Comparison of ENCODE assay signal across 12 cellular contexts in genomic region chr1:38775175-38775845, GRCh38.
A peak's percentile ranks its signal among the peaks of the same experiment; 100 is the strongest.
DNase-seq lines count a peak whose midpoint lies in the region; TF ChIP-seq lines count a peak whose summit lies in the region.
"Had no signal": no experiment of that assay in that cellular context is flagged by ENCODE, and none has a peak within 500 bp of the region (broad histone marks: within the 10 kb centered on the region; RNA-seq: fewer than 3 reads in every experiment).

No MANE protein-coding gene starts in this region.

- peaks cover 7 to 84% (median 62%) of the 10 kb centered on the region in 10 experiments; a peak in 19 of 20 replicates for H3K4me1 ChIP-seq in BLaER1 treated with 17β-estradiol and CSF1 and Interleukin-3, amounts not matched to agents 10 nM and 100 nM
- H3K4me1 ChIP-seq in esophagus muscularis mucosa, result no peaks in the 10 kb centered on the region
- H3K4me1 ChIP-seq: Caco-2 had no signal

- TF ChIP-seq CTCF in esophagus muscularis mucosa (IDR thresholded peaks at IDR 0.05), result no peak

- H3K27ac ChIP-seq in BLaER1 treated with 17β-estradiol and CSF1 and Interleukin-3, amounts not matched to agents 10 nM and 100 nM, result no peak overlapping the region
- H3K27ac ChIP-seq in esophagus muscularis mucosa (replicated peaks in 1 of 4), result no peak overlapping the region

- no peak for TF ChIP-seq EP300 in esophagus muscularis mucosa (IDR thresholded peaks at IDR 0.05)

- peak overlapping the region in 6 of 11 experiments; percentile 3 to 66 (median 32); a peak in 7 of 22 replicates for H3K4me2 ChIP-seq in BLaER1 treated with 17β-estradiol and CSF1 and Interleukin-3, amounts not matched to agents 10 nM and 100 nM

- H3K27me3 ChIP-seq in BLaER1 treated with 17β-estradiol and CSF1 and Interleukin-3, amounts not matched to agents 10 nM and 100 nM, result no peaks in the 10 kb centered on the region
- H3K27me3 ChIP-seq in esophagus muscularis mucosa, result peaks cover 0 to 56% (median 0%) of the 10 kb centered on the region in 4 donors

- H4K20me1 ChIP-seq in BLaER1 treated with 17β-estradiol and CSF1 and Interleukin-3, amounts not matched to agents 10 nM and 100 nM, result no peaks in the 10 kb centered on the region

- no peaks in the 10 kb centered on the region for H3K36me3 ChIP-seq in BLaER1 treated with 17β-estradiol and CSF1 and Interleukin-3, amounts not matched to agents 10 nM and 100 nM
- no peaks in the 10 kb centered on the region for H3K36me3 ChIP-seq in esophagus muscularis mucosa

- no peak overlapping the region for H3K4me3 ChIP-seq in BLaER1 treated with 17β-estradiol and CSF1 and Interleukin-3, amounts not matched to agents 10 nM and 100 nM
- H3K4me3 ChIP-seq in esophagus muscularis mucosa, result no peak overlapping the region

- WGBS in esophagus muscularis mucosa, result 78% methylated on average over 9 of the region's 9 CpGs

- H3K9me3 ChIP-seq in BLaER1 treated with 17β-estradiol and CSF1 and Interleukin-3, amounts not matched to agents 10 nM and 100 nM (replicated peaks in 1 of 11), result no peaks in the 10 kb centered on the region
- H3K9me3 ChIP-seq in esophagus muscularis mucosa, result no peaks in the 10 kb centered on the region
- H3K9me3 ChIP-seq: Caco-2 had no signal

- DNase-seq in NCI-H1694 (lab: John Stamatoyannopoulos, UW) (peak; percentile 11), NCI-H82 treated with DMSO at 0.1 percent for 48 hours (lab: John Stamatoyannopoulos, UW; ENCODE audit: unreplicated experiment) (peak; percentile 91), NCI-H1417 treated with DMSO at 0.1 percent for 48 hours (lab: John Stamatoyannopoulos, UW) (no peak), NCI-H345 treated with DMSO at 0.1 percent for 48 hours (lab: John Stamatoyannopoulos, UW; ENCODE audit: unreplicated experiment) (no peak), esophagus muscularis mucosa (ENCODE audit: extremely low spot score) (no peak), SHP77 (lab: John Stamatoyannopoulos, UW) (no peak)
- DNase-seq: Caco-2; CD8-positive, alpha-beta T cell; DMS 273 treated with DMSO at 0.1 percent for 48 hours; IMR-90; KBM-7 had no signal

- TF ChIP-seq POLR2A in esophagus muscularis mucosa (IDR thresholded peaks at IDR 0.05; ENCODE audit: low read depth), result no peak

- intact Hi-C loops in esophagus muscularis mucosa (cut with DNase I), result no loop called here

- H3K9ac ChIP-seq in BLaER1 treated with 17β-estradiol and CSF1 and Interleukin-3, amounts not matched to agents 10 nM and 100 nM, result no peak overlapping the region

Comparison
In these comparisons a context has a peak if more than half of its experiments do, and no peak if none do; other contexts are left out.
1. DNase-seq: peak in NCI-H1694 (single experiment) and NCI-H82 treated with DMSO at 0.1 percent for 48 hours (single experiment); none in NCI-H1417 treated with DMSO at 0.1 percent for 48 hours (single experiment), NCI-H345 treated with DMSO at 0.1 percent for 48 hours (single experiment), esophagus muscularis mucosa (single experiment) and SHP77 (0 of 2).